8 cellular contexts compared by ENCODE assay signal in genomic region chr17:64145460-64145750, GRCh38. TPM values are rescaled to one million over a fixed set of nuclear protein-coding genes. Genes with fewer than 3 reads are reported as not detected.
DNase-seq lines count a peak whose midpoint lies in the region; ATAC-seq, FAIRE-seq and TF ChIP-seq lines count a peak whose summit lies in the region.

No MANE protein-coding gene starts in this region.

- H3K9me3 ChIP-seq in mucosa of stomach (ENCODE audit: control insufficient read depth, low read length), result no peaks in the 10 kb centered on the region

- peaks cover 22% of the 10 kb centered on the region for H3K4me1 ChIP-seq in mucosa of stomach (ENCODE audit: control insufficient read depth, insufficient read depth, low read length)

- DNase-seq in AG10803 (ENCODE audit: low read depth) (no peak), bronchial epithelial cell (ENCODE audit: low read depth) (no peak), anterior cingulate cortex (lab: John Stamatoyannopoulos, UW) (no peak), NOMO-1 (lab: John Stamatoyannopoulos, UW; ENCODE audit: unreplicated experiment in 2 of 2) (no peak), NCI-H1105 (lab: John Stamatoyannopoulos, UW) (no peak), frontal cortex (ENCODE audit: low spot score in 2 of 2) (no peak)

- FAIRE-seq in bronchial epithelial cell (lab: Jason Lieb, UNC) (no peak), frontal cortex (lab: Jason Lieb, UNC) (no peak)

- TF ChIP-seq CTCF in AG10803 (conservative IDR thresholded peaks at IDR 0.05; ENCODE audit: low read length) (peak; percentile 18; the same call in 1 of the 2 replicates), bronchial epithelial cell (IDR thresholded peaks at IDR 0.05; ENCODE audit: insufficient read depth, low read length, severe bottlenecking) (no peak)

- H3K27me3 ChIP-seq in bronchial epithelial cell (ENCODE audit: control insufficient read depth, insufficient read depth, low read length) (no peaks in the 10 kb centered on the region), mucosa of stomach (ENCODE audit: control insufficient read depth, insufficient read depth, low read length) (no peaks in the 10 kb centered on the region)

- H3K4me3 ChIP-seq in AG10803 (ENCODE audit: low read length) (peak overlapping the region; percentile 89), bronchial epithelial cell (ENCODE audit: low read depth, low read length) (peak overlapping the region; percentile 75), mucosa of stomach (ENCODE audit: low read length) (peak overlapping the region; percentile 65)

- peak; percentile 7 for ATAC-seq in HG02588 (IDR thresholded peaks at IDR 0.05; ENCODE audit: unreplicated experiment)

- H3K36me3 ChIP-seq in bronchial epithelial cell (ENCODE audit: control insufficient read depth, insufficient read depth, low read length) (peaks cover 2% of the 10 kb centered on the region), mucosa of stomach (ENCODE audit: control insufficient read depth, insufficient read depth, low read length) (no peaks in the 10 kb centered on the region)

- peak overlapping the region; percentile 95 for H3K9ac ChIP-seq in mucosa of stomach (ENCODE audit: low read length)

RNA-seq across cellular contexts. Expression of gene ERN1, which starts 15.5 kb away (rescaled TPM):
- total RNA-seq in bronchial epithelial cell, result 22.1 and 35.2 TPM in 2 replicates
- total RNA-seq in frontal cortex, result 3.7 TPM
